Comparison of ENCODE assay signal across 21 cellular contexts in the genomic region with DNA sequence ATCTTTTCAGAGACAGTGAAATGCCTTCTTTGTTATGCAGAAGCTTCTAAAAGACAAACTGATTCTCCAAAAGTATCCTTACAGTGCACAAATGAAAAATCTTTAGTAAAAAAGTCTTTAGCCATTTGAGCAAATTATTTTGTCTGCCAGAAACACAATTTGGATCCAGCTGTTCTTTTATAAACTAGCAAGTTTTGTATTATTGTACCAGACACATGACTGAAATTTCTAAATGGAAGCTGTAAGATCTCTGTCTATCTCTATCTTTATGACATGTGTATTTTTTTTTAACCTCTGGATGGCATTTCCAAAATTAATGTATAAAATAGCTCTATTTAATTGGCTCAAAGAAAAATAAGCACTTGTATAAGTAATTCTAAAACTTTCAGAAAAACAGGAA.
A peak's percentile ranks its signal among the peaks of the same experiment; 100 is the strongest.
DNase-seq lines count a peak whose midpoint lies in the region; ATAC-seq, FAIRE-seq and TF ChIP-seq lines count a peak whose summit lies in the region.
"Had no signal": no experiment of that assay in that cellular context is flagged by ENCODE, and none has a peak within 500 bp of the region (broad histone marks: within the 10 kb centered on the region; RNA-seq: fewer than 3 reads in every experiment).

No MANE protein-coding gene starts in this region.

- DNase-seq in left ventricle myocardium inferior, result no peak
- DNase-seq in kidney, result no peak
- DNase-seq in activated CD4-positive, alpha-beta T cell treated with anti-CD3 and anti-CD28 coated beads for 36 hours, result no peak
- DNase-seq in AG08395 (ENCODE audit: low spot score), result no peak
- DNase-seq: AML-193; BE2C; CD4-positive, alpha-beta T cell; CD8-positive, alpha-beta memory T cell; DMS 273 treated with DMSO at 0.1 percent for 48 hours; DMS79; GF-D8; H9 had no signal

- ATAC-seq in activated CD4-positive, alpha-beta T cell treated with anti-CD3 and anti-CD28 coated beads for 36 hours, result no peak
- ATAC-seq: GM23338, HCT116 had no signal

- CTCF ChIA-PET in activated CD4-positive, alpha-beta T cell treated with anti-CD3 and anti-CD28 coated beads for 36 hours (lab: Charles Lee), result interaction anchor here (0.8 to 1.8 kb wide), 4 partner anchors 9 to 99 kb away, joined by 4 to 6 read pairs (median 6); no protein-coding TSS in a partner anchor

- FAIRE-seq in A204.1 (lab: Jason Lieb, UNC) (peak; percentile 61), kidney (lab: Jason Lieb, UNC) (peak; percentile 44)
- FAIRE-seq: D721Med, GM12891, GM18507 had no signal

- H3K36me3 ChIP-seq in KOPT-K1 (ENCODE audit: insufficient read depth, low read length), result peaks cover 22% of the 10 kb centered on the region
- H3K36me3 ChIP-seq in left ventricle myocardium inferior, result no peaks in the 10 kb centered on the region
- H3K36me3 ChIP-seq in kidney (ENCODE audit: control insufficient read depth in 1 of 2, insufficient read depth in 2 of 2, low read length in 2 of 2), result no peaks in the 10 kb centered on the region
- H3K36me3 ChIP-seq: BE2C; BLaER1 treated with 17β-estradiol and CSF1 and Interleukin-3, amounts not matched to agents 10 nM and 100 nM had no signal

- no peak overlapping the region for H3K4me3 ChIP-seq in left ventricle myocardium inferior
- no peak overlapping the region for H3K4me3 ChIP-seq in kidney (ENCODE audit: low read length in 2 of 2)
- H3K4me3 ChIP-seq: BLaER1 treated with 17β-estradiol and CSF1 and Interleukin-3, amounts not matched to agents 10 nM and 100 nM; GM23338 had no signal

- POLR2A ChIA-PET in activated CD4-positive, alpha-beta T cell treated with anti-CD3 and anti-CD28 coated beads for 36 hours (lab: Charles Lee), result no interaction called here

- H3K27ac ChIP-seq in KOPT-K1 (ENCODE audit: low read depth, low read length, poor library complexity, severe bottlenecking) (peak overlapping the region; percentile 92), left ventricle myocardium inferior (replicated peaks) (peak overlapping the region; percentile 73), kidney (ENCODE audit: low read depth in 2 of 2, low read length in 2 of 2) (no peak overlapping the region)
- H3K27ac ChIP-seq: BLaER1 treated with 17β-estradiol and CSF1 and Interleukin-3, amounts not matched to agents 10 nM and 100 nM had no signal

- H3K9me3 Mint-ChIP-seq in activated CD4-positive, alpha-beta T cell treated with anti-CD3 and anti-CD28 coated beads for 36 hours (ENCODE audit: low read depth), result no peaks in the 10 kb centered on the region
- H3K9me3 Mint-ChIP-seq: CD4-positive, alpha-beta T cell; CD8-positive, alpha-beta memory T cell; H9 had no signal

- H3K27me3 Mint-ChIP-seq in activated CD4-positive, alpha-beta T cell treated with anti-CD3 and anti-CD28 coated beads for 36 hours, result peaks cover 4% of the 10 kb centered on the region
- H3K27me3 Mint-ChIP-seq: CD4-positive, alpha-beta T cell had no signal

- TF ChIP-seq CTCF in left ventricle myocardium inferior (IDR thresholded peaks at IDR 0.05; ENCODE audit: borderline replicate concordance), result no peak
- TF ChIP-seq CTCF in kidney (IDR thresholded peaks at IDR 0.05; ENCODE audit: borderline replicate concordance, extremely low read depth, insufficient read depth), result no peak

- no peaks in the 10 kb centered on the region for H3K27me3 ChIP-seq in left ventricle myocardium inferior (ENCODE audit: low read depth)
- H3K27me3 ChIP-seq: BE2C; BLaER1 treated with 17β-estradiol and CSF1 and Interleukin-3, amounts not matched to agents 10 nM and 100 nM had no signal

- H3K4me1 ChIP-seq in left ventricle myocardium inferior, result peaks cover 5% of the 10 kb centered on the region
- no peaks in the 10 kb centered on the region for H3K4me1 ChIP-seq in kidney (ENCODE audit: control insufficient read depth in 1 of 2, insufficient read depth in 1 of 2, low read depth in 1 of 2, low read length in 2 of 2)
- H3K4me1 ChIP-seq: BE2C had no signal

- no peak overlapping the region for H3K4me3 Mint-ChIP-seq in activated CD4-positive, alpha-beta T cell treated with anti-CD3 and anti-CD28 coated beads for 36 hours
- H3K4me3 Mint-ChIP-seq: CD14-positive monocyte; CD4-positive, alpha-beta T cell; CD8-positive, alpha-beta memory T cell; GM23338; H9 had no signal

- no peak overlapping the region for H3K9ac ChIP-seq in kidney (ENCODE audit: low read length in 2 of 2)
- H3K9ac ChIP-seq: BLaER1 treated with 17β-estradiol and CSF1 and Interleukin-3, amounts not matched to agents 10 nM and 100 nM had no signal

- H3K9me3 ChIP-seq in KOPT-K1 (ENCODE audit: insufficient read depth, low read length, poor library complexity, severe bottlenecking) (peaks cover 36% of the 10 kb centered on the region), left ventricle myocardium inferior (replicated peaks) (no peaks in the 10 kb centered on the region), kidney (ENCODE audit: control insufficient read depth in 1 of 2, low read length in 2 of 2) (no peaks in the 10 kb centered on the region)
- H3K9me3 ChIP-seq: BE2C; BLaER1 treated with 17β-estradiol and CSF1 and Interleukin-3, amounts not matched to agents 10 nM and 100 nM had no signal

- H3K27ac Mint-ChIP-seq in activated CD4-positive, alpha-beta T cell treated with anti-CD3 and anti-CD28 coated beads for 36 hours, result no peak overlapping the region
- H3K27ac Mint-ChIP-seq: CD14-positive monocyte; CD4-positive, alpha-beta T cell; CD8-positive, alpha-beta memory T cell; GM23338; H9 had no signal

- peaks cover 7% of the 10 kb centered on the region for H3K4me1 Mint-ChIP-seq in activated CD4-positive, alpha-beta T cell treated with anti-CD3 and anti-CD28 coated beads for 36 hours
- H3K4me1 Mint-ChIP-seq: CD14-positive monocyte, GM23338 had no signal

- H3K36me3 Mint-ChIP-seq in activated CD4-positive, alpha-beta T cell treated with anti-CD3 and anti-CD28 coated beads for 36 hours (ENCODE audit: low read depth), result no peaks in the 10 kb centered on the region
- H3K36me3 Mint-ChIP-seq: CD14-positive monocyte; CD8-positive, alpha-beta memory T cell had no signal

- intact Hi-C loops in left ventricle myocardium inferior (cut with micrococcal nuclease), result no loop called here
- intact Hi-C loops in kidney (cut with DNase I), result no loop called here
- intact Hi-C loops in activated CD4-positive, alpha-beta T cell treated with anti-CD3 and anti-CD28 coated beads for 36 hours (cut with DNase I, micrococcal nuclease), result no loop called here

Comparison
In these comparisons a context has a peak if more than half of its experiments do, and no peak if none do; other contexts are left out.
1. H3K27ac ChIP-seq: peak in KOPT-K1 (single experiment) and left ventricle myocardium inferior (single experiment); none in kidney (0 of 2).